In the genomic region with DNA sequence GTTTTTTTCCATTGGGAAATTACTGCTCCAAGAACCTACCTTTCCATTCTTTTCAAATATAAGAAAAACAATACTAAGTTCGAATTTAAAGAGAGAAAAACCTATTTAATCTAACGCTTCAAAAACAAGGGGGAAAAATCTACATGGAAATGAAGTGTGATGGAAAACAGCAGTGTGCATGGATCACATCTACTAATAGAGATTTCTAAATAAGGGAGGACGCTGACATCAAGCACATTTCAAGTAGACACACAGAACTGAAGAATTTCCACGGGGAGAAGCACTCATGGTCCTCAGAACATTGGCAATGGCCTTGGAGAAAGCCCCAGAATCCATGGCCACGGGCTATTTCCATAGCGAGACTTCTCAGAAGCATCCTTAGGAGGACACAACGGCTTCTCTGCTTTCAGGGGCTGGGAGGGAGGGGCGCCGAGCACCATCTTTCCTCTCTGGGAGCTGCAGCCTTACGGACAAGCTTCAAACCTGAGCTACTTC, we compare ENCODE assay signal across 8 cellular contexts. TPM values are rescaled to one million over a fixed set of nuclear protein-coding genes. Genes with fewer than 3 reads are reported as not detected.
DNase-seq lines count a peak whose midpoint lies in the region; ATAC-seq and TF ChIP-seq lines count a peak whose summit lies in the region.

No MANE protein-coding gene starts in this region.

- peak overlapping the region; percentile 87 for H3K4me3 Mint-ChIP-seq in MCF 10A (ENCODE audit: unreplicated experiment)

- no peaks in the 10 kb centered on the region for H3K9me3 Mint-ChIP-seq in MCF 10A (ENCODE audit: unreplicated experiment)

- intact Hi-C loops in MCF 10A (cut with micrococcal nuclease) = no loop called here
- intact Hi-C loops in mucosa of descending colon (cut with DNase I, micrococcal nuclease) = loop anchor here in 1 of 2 donors (10.0 kb wide), 1 partner anchor 47 kb away; no protein-coding TSS in a partner anchor

- TF ChIP-seq CTCF in AG10803 (conservative IDR thresholded peaks at IDR 0.05; ENCODE audit: low read length) (no peak), MCF 10A (IDR thresholded peaks at IDR 0.05; ENCODE audit: unreplicated experiment) (no peak), mucosa of descending colon (IDR thresholded peaks at IDR 0.05) (no peak)

- H3K4me1 Mint-ChIP-seq in MCF 10A (ENCODE audit: insufficient read depth, unreplicated experiment) = peaks cover 13% of the 10 kb centered on the region

- peaks cover 12% of the 10 kb centered on the region for H3K4me1 ChIP-seq in mucosa of descending colon (ENCODE audit: low read depth)

- DNase-seq in AG10803 (ENCODE audit: low read depth) = no peak
- no peak for DNase-seq in MCF 10A (ENCODE audit: unreplicated experiment)
- no peak for DNase-seq in mucosa of descending colon
- no peak for DNase-seq in NCI-H1436 (lab: John Stamatoyannopoulos, UW)

- H3K4me3 ChIP-seq in AG10803 (ENCODE audit: low read length) (peak overlapping the region; percentile 79), mucosa of descending colon (peak overlapping the region; percentile 90)

- H3K27me3 Mint-ChIP-seq in MCF 10A (ENCODE audit: insufficient read depth, unreplicated experiment) = no peaks in the 10 kb centered on the region

- ATAC-seq in HG03103 (IDR thresholded peaks at IDR 0.05; ENCODE audit: low read depth, unreplicated experiment) (peak; percentile 2), mucosa of descending colon (no peak), HG03025 (IDR thresholded peaks at IDR 0.05; ENCODE audit: low FRiP score, unreplicated experiment) (no peak), GM19324 (IDR thresholded peaks at IDR 0.05; ENCODE audit: low FRiP score, unreplicated experiment) (no peak), HG03342 (IDR thresholded peaks at IDR 0.05; ENCODE audit: unreplicated experiment) (no peak)

- POLR2A ChIA-PET in MCF 10A (lab: Yijun Ruan, JAX) = interaction anchor here (0.6 to 2.0 kb wide), 12 partner anchors 8 to 874 kb away, joined by 3 to 13 read pairs (median 4); a partner anchor contains a TSS

- H3K9me3 ChIP-seq in mucosa of descending colon = no peaks in the 10 kb centered on the region

- no peaks in the 10 kb centered on the region for H3K36me3 ChIP-seq in mucosa of descending colon (ENCODE audit: low read depth)

- peak overlapping the region; percentile 98 for H3K27ac Mint-ChIP-seq in MCF 10A (ENCODE audit: low read depth, unreplicated experiment)

- H3K36me3 Mint-ChIP-seq in MCF 10A (ENCODE audit: insufficient read depth, unreplicated experiment) = peaks cover 25% of the 10 kb centered on the region

- CTCF ChIA-PET in MCF 10A (lab: Yijun Ruan, JAX) = interaction anchor here (0.7 to 1.2 kb wide), 2 partner anchors 113 to 117 kb away, joined by 5 to 6 read pairs; no protein-coding TSS in a partner anchor

- BruUV-seq in MCF 10A (replicated peaks; lab: Mats Ljungman, UMichigan) = no TSS peak

RNA-seq across cellular contexts. Expression of a gene that starts 1.1 kb away (rescaled TPM):
- total RNA-seq in MCF 10A (2022) (77.3 and 77.7 TPM in 2 replicates), mucosa of descending colon (10 to 100 TPM; 33.6 to 62.0 (median 43.0) TPM)
